Comparison of ENCODE assay signal across 1 cellular context in genomic region chr21:20971296-20971921, GRCh38.
TF ChIP-seq lines count a peak whose summit lies in the region.

No MANE protein-coding gene starts in this region.

TF ChIP-seq in IMR-90, 13 proteins besides CTCF, POLR2A, EP300 and RAD21 (continued from another document):
- TF ChIP-seq MAZ (IDR thresholded peaks at IDR 0.05; ENCODE audit: borderline replicate concordance, low read depth, low read length), result no peak
- TF ChIP-seq NFE2L2 (IDR thresholded peaks at IDR 0.05; ENCODE audit: low read depth, low read length), result no peak
- no peak for TF ChIP-seq RCOR1 (IDR thresholded peaks at IDR 0.05; ENCODE audit: insufficient replicate concordance, low read length)
- TF ChIP-seq SMC3 (IDR thresholded peaks at IDR 0.05; ENCODE audit: low read depth, low read length), result peak; percentile 44
